1 cellular context compared by ENCODE assay signal in the genomic region with DNA sequence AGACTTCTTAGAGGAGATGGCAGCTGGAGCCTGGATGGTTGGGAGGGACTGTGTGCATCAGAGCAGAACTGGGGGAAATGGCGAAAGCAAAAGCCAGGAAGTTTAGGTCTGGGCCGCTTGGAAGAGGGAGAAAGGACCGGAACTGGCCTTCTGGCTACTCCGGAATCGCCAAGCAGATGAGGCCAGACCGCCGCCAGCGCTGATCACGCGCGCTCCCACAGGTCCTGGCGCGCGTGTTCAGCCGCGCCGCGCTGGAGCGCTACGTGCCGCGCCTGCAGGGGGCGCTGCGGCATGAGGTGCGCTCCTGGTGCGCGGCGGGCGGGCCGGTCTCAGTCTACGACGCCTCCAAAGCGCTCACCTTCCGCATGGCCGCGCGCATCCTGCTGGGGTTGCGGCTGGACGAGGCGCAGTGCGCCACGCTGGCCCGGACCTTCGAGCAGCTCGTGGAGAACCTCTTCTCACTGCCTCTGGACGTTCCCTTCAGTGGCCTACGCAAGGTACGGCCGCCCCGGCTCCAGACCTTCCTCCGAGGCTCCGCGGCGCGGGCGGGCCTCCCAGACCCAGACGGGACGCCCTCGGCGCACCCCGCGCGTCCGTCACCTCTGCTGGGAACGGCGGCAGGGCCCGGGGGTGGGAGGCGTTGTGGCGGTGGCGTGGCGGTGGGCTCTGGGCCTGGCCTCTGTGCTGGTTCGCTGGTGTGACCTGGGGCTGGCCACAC.
TF ChIP-seq lines count a peak whose summit lies in the region.

No MANE protein-coding gene starts in this region.

TF ChIP-seq in K562, 482 proteins besides CTCF, POLR2A, EP300 and RAD21 (continued from another document):
- TF ChIP-seq SMC3 (conservative IDR thresholded peaks at IDR 0.05; ENCODE audit: insufficient read depth, low read depth, low read length) (no peak), HMG20A (CRISPR knock-in tag; conservative IDR thresholded peaks at IDR 0.05) (no peak), RBM22 (IDR thresholded peaks at IDR 0.05; ENCODE audit: low read depth, low read length, poor library complexity, severe bottlenecking) (peak; percentile 37), HOXB6 (CRISPR knock-in tag; IDR thresholded peaks at IDR 0.05; ENCODE audit: borderline replicate concordance) (no peak), IRF1 (CRISPR knock-in tag; IDR thresholded peaks at IDR 0.05; ENCODE audit: borderline replicate concordance) (no peak), GMEB1 (CRISPR knock-in tag; IDR thresholded peaks at IDR 0.05) (no peak), ZC3H11A (IDR thresholded peaks at IDR 0.05; ENCODE audit: low read depth, low read length) (no peak), ZNF282 (CRISPR knock-in tag; IDR thresholded peaks at IDR 0.05) (0 out of 2 replicates have a peak, but pooled peaks have one; percentile 39), CCNT2 (IDR thresholded peaks at IDR 0.05; ENCODE audit: borderline replicate concordance, extremely low read depth, insufficient read length, low read depth, low read length) (peak; percentile 24), POLR2AphosphoS2 (IDR thresholded peaks at IDR 0.05; ENCODE audit: low read length) (no peak), HES1 (IDR thresholded peaks at IDR 0.05; ENCODE audit: low read depth) (no peak), ZBTB33 (CRISPR knock-in tag; IDR thresholded peaks at IDR 0.05) (peak; percentile 99), TCF3 (CRISPR knock-in tag; IDR thresholded peaks at IDR 0.05) (no peak), ZBTB7A (IDR thresholded peaks at IDR 0.05; ENCODE audit: borderline replicate concordance, control insufficient read depth, low read depth, low read length) (no peak)
